In the genomic region with DNA sequence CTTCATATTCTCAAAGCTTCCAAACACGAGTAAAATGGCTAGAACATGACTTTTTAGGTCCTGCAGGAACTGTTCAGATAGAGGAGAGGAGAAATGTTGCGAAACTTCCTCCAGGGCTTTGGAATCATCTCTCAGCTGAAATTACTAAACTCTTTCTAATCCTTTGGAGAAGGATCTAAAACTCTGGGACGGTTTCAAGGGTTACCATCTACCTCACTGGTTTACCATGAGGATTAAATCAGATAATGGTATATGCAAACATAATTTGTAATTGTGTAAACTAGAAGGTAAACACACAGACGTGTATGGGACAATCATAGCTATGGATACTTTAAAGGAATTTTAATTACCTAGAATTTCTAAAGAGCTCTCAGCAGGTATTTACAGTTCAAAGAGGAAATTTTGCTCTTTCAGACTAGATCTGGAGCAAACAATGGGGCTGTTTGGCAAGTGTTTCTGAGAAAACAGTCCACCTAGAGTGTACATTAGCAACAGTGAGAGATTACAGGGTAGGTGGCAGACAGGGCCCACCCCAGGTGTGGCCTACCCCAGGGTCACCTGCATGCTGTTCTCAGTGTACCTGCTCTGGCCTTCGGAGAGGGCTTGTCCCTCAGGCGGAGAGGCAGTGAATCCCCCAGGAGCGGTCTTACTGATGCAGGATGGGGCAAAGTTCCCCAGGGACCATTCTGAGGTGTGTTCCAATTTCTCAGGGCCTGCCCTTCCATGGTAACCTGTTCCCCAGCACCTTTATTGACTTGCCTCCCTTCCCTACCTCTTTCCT, we compare ENCODE assay signal across 13 cellular contexts.
DNase-seq lines count a peak whose midpoint lies in the region; FAIRE-seq and TF ChIP-seq lines count a peak whose summit lies in the region.
"Had no signal": no experiment of that assay in that cellular context is flagged by ENCODE, and none has a peak within 500 bp of the region (broad histone marks: within the 10 kb centered on the region; RNA-seq: fewer than 3 reads in every experiment).

No MANE protein-coding gene starts in this region.

- FAIRE-seq in kidney (lab: Jason Lieb, UNC), result no peak
- FAIRE-seq: colon had no signal

- H4K91ac ChIP-seq in trophoblast cell (ENCODE audit: low read depth, low read length), result peak overlapping the region; percentile 92

- no peaks in the 10 kb centered on the region for H3K36me3 ChIP-seq in trophoblast cell (ENCODE audit: control insufficient read depth in 1 of 2, insufficient read depth in 2 of 2, low read length in 2 of 2)
- H3K36me3 ChIP-seq in H7 (replicated peaks; ENCODE audit: control insufficient read depth, insufficient read depth, low read length), result no peaks in the 10 kb centered on the region
- no peaks in the 10 kb centered on the region for H3K36me3 ChIP-seq in brain microvascular endothelial cell (replicated peaks)
- H3K36me3 ChIP-seq in kidney (ENCODE audit: control insufficient read depth in 1 of 2, insufficient read depth in 2 of 2, low read length in 2 of 2), result no peaks in the 10 kb centered on the region

- no peak overlapping the region for H3K23ac ChIP-seq in trophoblast cell (ENCODE audit: low read length)

- in situ Hi-C loops in brain microvascular endothelial cell (cut with HindIII; ENCODE audit: low pct_ligation_motif_present, low sequenced_read_pairs), result no loop called here

- H2AK5ac ChIP-seq in trophoblast cell (ENCODE audit: low read length), result peak overlapping the region; percentile 8

- peak overlapping the region; percentile 35 for H3K18ac ChIP-seq in trophoblast cell (ENCODE audit: low read length)

- H3K9ac ChIP-seq in trophoblast cell (ENCODE audit: low read length), result no peak overlapping the region
- H3K9ac ChIP-seq in kidney (ENCODE audit: low read length in 2 of 2), result no peak overlapping the region

- DNase-seq in EH (ENCODE audit: low read depth) (peak; percentile 60), NCI-H146 treated with DMSO at 0.1 percent for 48 hours (lab: John Stamatoyannopoulos, UW; ENCODE audit: unreplicated experiment) (peak; percentile 3), epithelial cell of prostate (ENCODE audit: low read depth, low spot score) (no peak), trophoblast cell (peak; percentile 60 to 82), H7 (no peak), amniotic stem cell (lab: John Stamatoyannopoulos, UW) (no peak), brain microvascular endothelial cell (no peak), kidney (no peak)
- DNase-seq: activated T-cell treated with anti-CD3 and anti-CD28 coated beads, Interleukin-2, amount 50 U/mL, for 24 hours; GF-D8; NCI-H2227 treated with DMSO at 0.1 percent for 48 hours; T-cell had no signal

- H3K27me3 ChIP-seq in trophoblast cell (ENCODE audit: insufficient read depth, low read length) (no peaks in the 10 kb centered on the region), H7 (ENCODE audit: control insufficient read depth, insufficient read depth, low read length) (no peaks in the 10 kb centered on the region), brain microvascular endothelial cell (replicated peaks) (no peaks in the 10 kb centered on the region)

- WGBS in trophoblast cell (ENCODE audit: extremely low coverage, insufficient coverage, insufficient read length), result no CpG with 5 or more reads among the region's 7 CpGs

- H3K4ac ChIP-seq in trophoblast cell (ENCODE audit: low read depth, low read length), result no peak overlapping the region

- H4K12ac ChIP-seq in trophoblast cell (ENCODE audit: low read depth, low read length), result no peak overlapping the region

- TF ChIP-seq CTCF in brain microvascular endothelial cell (IDR thresholded peaks at IDR 0.05; ENCODE audit: low read depth, low read length, missing control alignments), result no peak
- no peak for TF ChIP-seq CTCF in kidney (IDR thresholded peaks at IDR 0.05; ENCODE audit: borderline replicate concordance, extremely low read depth, insufficient read depth)

- H3K4me1 ChIP-seq in trophoblast cell (ENCODE audit: control insufficient read depth in 1 of 2, insufficient read depth in 2 of 2, low read length in 2 of 2) (peaks cover 35 to 42% of the 10 kb centered on the region in 2 experiments), kidney (ENCODE audit: control insufficient read depth in 1 of 2, insufficient read depth in 1 of 2, low read depth in 1 of 2, low read length in 2 of 2) (peaks cover 7 to 27% of the 10 kb centered on the region in 2 donors)

- no peak overlapping the region for H2AFZ ChIP-seq in trophoblast cell (ENCODE audit: insufficient read depth, low read length, poor library complexity)

- no peak overlapping the region for H3K4me2 ChIP-seq in trophoblast cell (ENCODE audit: low read length)

- intact Hi-C loops in kidney (cut with DNase I), result no loop called here

- peak overlapping the region; percentile 41 for H3K14ac ChIP-seq in trophoblast cell (ENCODE audit: low read length)

- no peaks in the 10 kb centered on the region for H3K9me3 ChIP-seq in trophoblast cell (ENCODE audit: insufficient read depth, low read depth, low read length)
- H3K9me3 ChIP-seq in kidney (ENCODE audit: control insufficient read depth in 1 of 2, low read length in 2 of 2), result no peaks in the 10 kb centered on the region

- H3K79me2 ChIP-seq in trophoblast cell (ENCODE audit: control insufficient read depth, insufficient read depth, low read length, poor library complexity), result peaks cover 9% of the 10 kb centered on the region

- peak overlapping the region; percentile 58 for H2BK12ac ChIP-seq in trophoblast cell (ENCODE audit: low read length)

- H2BK5ac ChIP-seq in trophoblast cell (ENCODE audit: low read depth, low read length, poor library complexity), result peak overlapping the region; percentile 44

- peak overlapping the region; percentile 54 for H2BK120ac ChIP-seq in trophoblast cell (ENCODE audit: insufficient read depth, low read length, poor library complexity)

- H3K4me3 ChIP-seq in trophoblast cell (ENCODE audit: low read depth, low read length) (no peak overlapping the region), H7 (ENCODE audit: insufficient read depth, low read depth, low read length) (no peak overlapping the region), brain microvascular endothelial cell (ENCODE audit: low read depth, low read length) (no peak overlapping the region), kidney (ENCODE audit: low read length in 2 of 2) (no peak overlapping the region)

- H3K27ac ChIP-seq in epithelial cell of prostate (peak overlapping the region; percentile 33), trophoblast cell (ENCODE audit: low read depth, low read length) (peak overlapping the region; percentile 86), brain microvascular endothelial cell (no peak overlapping the region), kidney (ENCODE audit: low read depth in 2 of 2, low read length in 2 of 2) (no peak overlapping the region)

- H4K8ac ChIP-seq in trophoblast cell (ENCODE audit: low read depth, low read length), result peak overlapping the region; percentile 25

- H3K79me1 ChIP-seq in trophoblast cell (ENCODE audit: low read length), result peaks cover 57% of the 10 kb centered on the region

Comparison
In these comparisons a context has a peak if more than half of its experiments do, and no peak if none do; other contexts are left out.
1. DNase-seq: peak in EH (single experiment), NCI-H146 treated with DMSO at 0.1 percent for 48 hours (single experiment) and trophoblast cell (2 of 2); none in epithelial cell of prostate (single experiment), H7 (single experiment), amniotic stem cell (single experiment), brain microvascular endothelial cell (single experiment) and kidney (single experiment).
2. H3K27ac ChIP-seq: peak in epithelial cell of prostate (single experiment) and trophoblast cell (single experiment); none in brain microvascular endothelial cell (single experiment) and kidney (0 of 2).